In the genomic region with DNA sequence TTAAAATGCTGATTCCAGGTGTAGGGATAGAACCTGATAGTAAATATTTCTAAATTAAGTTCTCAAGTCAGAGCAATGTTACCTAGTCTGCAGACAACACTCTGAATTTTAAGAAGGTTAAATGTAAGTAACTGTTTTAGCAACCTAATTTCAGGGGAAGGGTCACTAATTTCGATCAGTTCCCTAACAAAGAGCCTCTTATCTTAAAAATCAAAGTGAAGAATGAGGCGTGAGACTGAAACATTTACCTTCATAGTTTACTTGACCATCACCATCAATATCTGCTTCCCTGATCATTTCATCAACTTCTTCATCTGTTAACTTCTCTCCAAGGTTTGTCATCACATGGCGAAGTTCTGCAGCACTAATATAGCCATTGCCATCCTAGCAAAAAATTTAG, we compare ENCODE assay signal across 25 cellular contexts. TPM values are rescaled to one million over a fixed set of nuclear protein-coding genes. Genes with fewer than 3 reads are reported as not detected.
"Had no signal": no experiment of that assay in that cellular context is flagged by ENCODE, and none has a peak within 500 bp of the region (broad histone marks: within the 10 kb centered on the region; RNA-seq: fewer than 3 reads in every experiment).

No MANE protein-coding gene starts in this region.

- H3K4me3 ChIP-seq: adrenal gland had no signal

- H3K27ac ChIP-seq: adrenal gland, VCaP had no signal

- H3K27me3 ChIP-seq: adrenal gland had no signal

- H3K27ac Mint-ChIP-seq: activated CD4-positive, alpha-beta memory T cell treated with anti-CD3 and anti-CD28 coated beads, Interleukin-2, amount 10 ng/mL, durations not matched to agents 7 days and 5 days had no signal

- DNase-seq: activated CD4-positive, alpha-beta memory T cell treated with anti-CD3 and anti-CD28 coated beads, Interleukin-2, amount 10 ng/mL, durations not matched to agents 7 days and 5 days; activated CD4-positive, alpha-beta T cell treated with anti-CD3 and anti-CD28 coated beads, Interleukin-2, amount 50 U/mL, for 1 hour; activated CD4-positive, CD25-positive, alpha-beta regulatory T cell; activated CD8-positive, alpha-beta memory T cell treated with anti-CD3 and anti-CD28 coated beads, Interleukin-2, amount 50 U/mL, for 48 hours; activated effector memory CD4-positive, alpha-beta T cell treated with anti-CD3 and anti-CD28 coated beads, Interleukin-2, amount 50 U/mL, for 16 hours; activated naive CD4-positive, alpha-beta T cell treated with anti-CD3 and anti-CD28 coated beads for 36 hours; activated T-cell treated with anti-CD3 and anti-CD28 coated beads, Interleukin-2, amount 50 U/mL, for 1 hour; adrenal gland; anterior cingulate cortex; cerebellar nuclear complex; Kasumi-1; KBM-7; NCI-H1105 treated with DMSO at 0.1 percent for 48 hours; NCI-H1436 treated with DMSO at 0.1 percent for 48 hours; NCI-H187; NCI-H2081; NCI-H510A treated with DMSO at 0.1 percent for 48 hours; NCI-H69; NK-92 treated with Interleukin-12 subunit alpha and Interleukin-12 subunit beta, amount 100 ng/mL, for 24 hours; SIG-M5; T-helper 1 cell had no signal

- H3K9me3 Mint-ChIP-seq: activated CD4-positive, alpha-beta memory T cell treated with anti-CD3 and anti-CD28 coated beads, Interleukin-2, amount 10 ng/mL, durations not matched to agents 7 days and 5 days; activated naive CD4-positive, alpha-beta T cell treated with anti-CD3 and anti-CD28 coated beads for 36 hours had no signal

- H3K27me3 Mint-ChIP-seq: activated CD4-positive, alpha-beta memory T cell treated with anti-CD3 and anti-CD28 coated beads, Interleukin-2, amount 10 ng/mL, durations not matched to agents 7 days and 5 days; activated naive CD8-positive, alpha-beta T cell had no signal

- H3K4me3 Mint-ChIP-seq: activated CD4-positive, alpha-beta memory T cell treated with anti-CD3 and anti-CD28 coated beads, Interleukin-2, amount 10 ng/mL, durations not matched to agents 7 days and 5 days; activated naive CD4-positive, alpha-beta T cell treated with anti-CD3 and anti-CD28 coated beads for 36 hours; activated naive CD8-positive, alpha-beta T cell had no signal

- H3K9me3 ChIP-seq: adrenal gland had no signal

RNA-seq across cellular contexts. Expression of gene STPG4, which starts 6.4 kb away (rescaled TPM):
- total RNA-seq: adrenal gland, cardiac septum, RPMI7951 had no signal
